Comparison of ENCODE assay signal across 7 cellular contexts in genomic region chr10:50174788-50175525, GRCh38.
DNase-seq lines count a peak whose midpoint lies in the region; ATAC-seq, FAIRE-seq and TF ChIP-seq lines count a peak whose summit lies in the region.
"Not testable (repeated sequence)": the region's sequence is repeated elsewhere in the genome, so short reads cannot be mapped to it uniquely, and the experiment has no call there.

No MANE protein-coding gene starts in this region.

- peak; percentile 95 for ATAC-seq in SK-N-SH treated with all-trans-retinoic acid at 6 μM for 48 hours
- not testable (repeated sequence) for ATAC-seq in K562

- intact Hi-C loops in K562 (cut with micrococcal nuclease) = not testable (repeated sequence)

- not testable (repeated sequence) for H3K79me2 ChIP-seq in K562 (ENCODE audit: control insufficient read depth, insufficient read depth, low read length)

- not testable (repeated sequence) for FAIRE-seq in K562 (lab: Jason Lieb, UNC)

- POLR2A ChIA-PET in K562 (lab: Yijun Ruan, JAX) = not testable (repeated sequence)

- H3K9me1 ChIP-seq in K562 (ENCODE audit: control insufficient read depth, insufficient read depth, low read length) = not testable (repeated sequence)

- not testable (repeated sequence) for H3K27me3 ChIP-seq in K562 (ENCODE audit: control insufficient read depth in 2 of 2, insufficient read depth in 2 of 2, low read length in 2 of 2)

- H3K9me3 ChIP-seq in K562 (replicated peaks; ENCODE audit: control insufficient read depth, insufficient read depth, low read depth, low read length) = not testable (repeated sequence)

- DNase-seq in AG09319 (ENCODE audit: extremely low read depth, low read depth) (peak; percentile 23), GM04504 (ENCODE audit: low read depth) (peak; percentile 94), LoVo (ENCODE audit: low spot score) (peak; percentile 31), K562 (ENCODE audit: extremely low read depth in 1 of 4, low spot score in 3 of 4) (peak in 1 of 4 experiments; percentile 1), fibroblast of pulmonary artery (ENCODE audit: low read depth) (peak; percentile 24), lung microvascular endothelial cell (ENCODE audit: low read depth in 2 of 2) (peak; percentile 5 to 12)

- TF ChIP-seq RAD21 in K562 (CRISPR knock-in tag; conservative IDR thresholded peaks at IDR 0.05 in 1 of 2, IDR thresholded peaks at IDR 0.05 in 1 of 2) = not testable (repeated sequence)

- in situ Hi-C loops in K562 (cut with MboI) = loop anchor here (5.0 kb wide), 1 partner anchor 592 kb away; no protein-coding TSS in a partner anchor

- not testable (repeated sequence) for TF ChIP-seq EP300 in K562 (IDR thresholded peaks at IDR 0.05; ENCODE audit: low read length)

- not testable (repeated sequence) for H3K4me3 ChIP-seq in K562; fibroblast of pulmonary artery (replicated peaks; ENCODE audit: low read depth, low read length)

- not testable (repeated sequence) for H3K4me2 ChIP-seq in K562 (ENCODE audit: insufficient read depth, low read length)

- not testable (repeated sequence) for H3K27ac ChIP-seq in K562 (ENCODE audit: extremely low read depth, low read depth, low read length)

- H3K4me1 ChIP-seq in K562 (replicated peaks in 1 of 2; ENCODE audit: control insufficient read depth in 2 of 2, insufficient read depth in 2 of 2, low read length in 2 of 2) = not testable (repeated sequence)

- CTCF ChIA-PET in K562 (lab: Yijun Ruan, JAX; ENCODE audit: low intra/inter-chr PET ratio) = not testable (repeated sequence)

- BruUV-seq in K562 (replicated peaks; lab: Mats Ljungman, UMichigan) = not testable (repeated sequence)

- TF ChIP-seq POLR2A in K562 (conservative IDR thresholded peaks at IDR 0.05) = not testable (repeated sequence)

- TF ChIP-seq CTCF in AG09319 (IDR thresholded peaks at IDR 0.05; ENCODE audit: low read depth, low read length); K562 (IDR thresholded peaks at IDR 0.05 in 2 of 3, conservative IDR thresholded peaks at IDR 0.05 in 1 of 3; ENCODE audit: insufficient read depth in 2 of 3, low read depth in 1 of 3, low read length in 3 of 3); fibroblast of pulmonary artery (IDR thresholded peaks at IDR 0.05; ENCODE audit: low read length, missing control alignments): not testable (repeated sequence)

- WGBS in K562 (ENCODE audit: insufficient coverage, low coverage, missing lambda C conversion rate) = 15% methylated on average over 2 of the region's 3 CpGs

- not testable (repeated sequence) for H2AFZ ChIP-seq in K562 (ENCODE audit: low read depth, low read length)

- H3K36me3 ChIP-seq in K562 (ENCODE audit: control insufficient read depth, insufficient read depth, low read length) = not testable (repeated sequence)

- H3K9ac ChIP-seq in K562 (ENCODE audit: insufficient read depth in 1 of 2, low read depth in 2 of 2, low read length in 2 of 2) = not testable (repeated sequence)

- H4K20me1 ChIP-seq in K562 (replicated peaks; ENCODE audit: control insufficient read depth, insufficient read depth, low read length) = not testable (repeated sequence)

TF ChIP-seq in SK-N-SH treated with all-trans-retinoic acid at 6 μM for 48 hours, 23 proteins besides CTCF, POLR2A, EP300 and RAD21:
- peak; percentile 47 for TF ChIP-seq ISL1 (CRISPR knock-in tag; IDR thresholded peaks at IDR 0.05)

TF ChIP-seq in K562, 482 proteins besides CTCF, POLR2A, EP300 and RAD21:
- peak; percentile 57 for TF ChIP-seq MEIS2 (IDR thresholded peaks at IDR 0.05; ENCODE audit: partially characterized antibody)
- TF ChIP-seq PKNOX1 (IDR thresholded peaks at IDR 0.05) = peak; percentile 24; the same call in 1 of the 2 replicates
